10 cellular contexts compared by ENCODE assay signal in genomic region chr5:83474986-83475385, GRCh38. TPM values are rescaled to one million over a fixed set of nuclear protein-coding genes. Genes with fewer than 3 reads are reported as not detected.
DNase-seq lines count a peak whose midpoint lies in the region; ATAC-seq, FAIRE-seq and TF ChIP-seq lines count a peak whose summit lies in the region.
"Had no signal": no experiment of that assay in that cellular context is flagged by ENCODE, and none has a peak within 500 bp of the region (broad histone marks: within the 10 kb centered on the region; RNA-seq: fewer than 3 reads in every experiment).

No MANE protein-coding gene starts in this region.

- peaks cover 17% of the 10 kb centered on the region; the same call in 1 of the 2 replicates for H3K27me3 Mint-ChIP-seq in HFFc6 (ENCODE audit: insufficient read depth)

- H3K4me3 ChIP-seq in A549 = peak overlapping the region; percentile 56
- peak overlapping the region; percentile 61 for H3K4me3 ChIP-seq in bronchial epithelial cell (ENCODE audit: low read depth, low read length)
- H3K4me3 ChIP-seq in mononuclear cell (ENCODE audit: low read length) = peak overlapping the region; percentile 67

- H3K36me3 ChIP-seq in bronchial epithelial cell (ENCODE audit: control insufficient read depth, insufficient read depth, low read length) = no peaks in the 10 kb centered on the region

- CTCF ChIA-PET in A549 (lab: Yijun Ruan, JAX) (interaction anchor here (0.9 to 2.0 kb wide), 2 partner anchors 35 to 90 kb away, joined by 3 to 4 read pairs; no protein-coding TSS in a partner anchor), GM10248 (lab: Yijun Ruan, JAX) (interaction anchor here (0.7 to 1.4 kb wide), 6 partner anchors 10 to 1124 kb away, joined by 3 to 4 read pairs (median 3); no protein-coding TSS in a partner anchor)

- no peaks in the 10 kb centered on the region for H3K27me3 ChIP-seq in bronchial epithelial cell (ENCODE audit: control insufficient read depth, insufficient read depth, low read length)
- peaks cover 67% of the 10 kb centered on the region for H3K27me3 ChIP-seq in mononuclear cell (ENCODE audit: insufficient read depth, low read length)

- no peaks in the 10 kb centered on the region for H3K9me3 ChIP-seq in A549
- H3K9me3 ChIP-seq in mononuclear cell (ENCODE audit: low read depth, low read length) = no peaks in the 10 kb centered on the region

- FAIRE-seq in A549 (lab: Jason Lieb, UNC) = no peak
- FAIRE-seq in bronchial epithelial cell (lab: Jason Lieb, UNC) = no peak
- FAIRE-seq: HTR-8/SVneo had no signal

- no peaks in the 10 kb centered on the region for H3K9me3 Mint-ChIP-seq in HFFc6
- H3K9me3 Mint-ChIP-seq: activated CD8-positive, alpha-beta T cell treated with anti-CD3 and anti-CD28 coated beads for 36 hours had no signal

- H3K27ac Mint-ChIP-seq in HFFc6 = peak overlapping the region; percentile 96
- H3K27ac Mint-ChIP-seq: activated CD8-positive, alpha-beta T cell treated with anti-CD3 and anti-CD28 coated beads for 36 hours had no signal

- peaks cover 20% of the 10 kb centered on the region for H3K4me1 ChIP-seq in A549
- peaks cover 57% of the 10 kb centered on the region for H3K4me1 ChIP-seq in mononuclear cell (ENCODE audit: insufficient read depth, low read length)

- H3K4me2 ChIP-seq in A549 = peak overlapping the region; percentile 89

- DNase-seq in A549 (ENCODE audit: low read depth in 1 of 2, low spot score in 1 of 2) = no peak
- DNase-seq in HFFc6 = no peak
- no peak for DNase-seq in bronchial epithelial cell (ENCODE audit: low read depth)
- DNase-seq in GM10248 (ENCODE audit: extremely low spot score) = no peak

- H3K4me1 Mint-ChIP-seq in HFFc6 (ENCODE audit: low read depth) = peaks cover 54% of the 10 kb centered on the region

- ATAC-seq in A549 (no peak), GM18909 (IDR thresholded peaks at IDR 0.05; ENCODE audit: poor library complexity, unreplicated experiment) (no peak), GM19467 (IDR thresholded peaks at IDR 0.05; ENCODE audit: unreplicated experiment) (no peak), HG02981 (IDR thresholded peaks at IDR 0.05; ENCODE audit: unreplicated experiment) (no peak)

- peak overlapping the region; percentile 93 for H3K4me3 Mint-ChIP-seq in HFFc6

- no peaks in the 10 kb centered on the region for H3K36me3 Mint-ChIP-seq in HFFc6 (ENCODE audit: low read depth)

- POLR2A ChIA-PET in A549 (lab: Yijun Ruan, JAX) (no interaction called here), GM10248 (lab: Yijun Ruan, JAX) (no interaction called here)

- TF ChIP-seq CTCF in A549 (IDR thresholded peaks at IDR 0.05) = no peak
- no peak for TF ChIP-seq CTCF in HFFc6 (IDR thresholded peaks at IDR 0.05)
- no peak for TF ChIP-seq CTCF in bronchial epithelial cell (IDR thresholded peaks at IDR 0.05; ENCODE audit: insufficient read depth, low read length, severe bottlenecking)
- no peak for TF ChIP-seq CTCF in GM10248 (IDR thresholded peaks at IDR 0.05; ENCODE audit: control extremely low read depth, extremely low read depth, low read depth, missing control alignments)

- TF ChIP-seq RAD21 in A549 (conservative IDR thresholded peaks at IDR 0.05 in 1 of 2, IDR thresholded peaks at IDR 0.05 in 1 of 2) = no peak

- no peak for TF ChIP-seq POLR2A in A549 (IDR thresholded peaks at IDR 0.05; ENCODE audit: low read length)

- 17% methylated on average over 8 of the region's 8 CpGs for WGBS in A549 (ENCODE audit: missing lambda C conversion rate)

- TF ChIP-seq EP300 in A549 (IDR thresholded peaks at IDR 0.05) = no peak

- peak overlapping the region; percentile 78 to 85 for H3K27ac ChIP-seq in A549

TF ChIP-seq in A549, 52 proteins besides CTCF, POLR2A, EP300 and RAD21:
- TF ChIP-seq RNF2 (IDR thresholded peaks at IDR 0.05; ENCODE audit: borderline replicate concordance, low read depth) (peak; percentile 30; the same call in 1 of the 2 replicates), ZC3H11A (IDR thresholded peaks at IDR 0.05) (no peak), PBX3 (IDR thresholded peaks at IDR 0.05) (no peak)

RNA-seq across cellular contexts. Expression of gene VCAN, which starts 3.4 kb away (rescaled TPM):
- 42.0 and 47.8 TPM in 2 replicates for polyA plus RNA-seq in A549 (2011; rRNA removed)
- 1.9 and 2.5 TPM in 2 replicates for polyA plus RNA-seq in A549 (2012; cell fraction: cytosol; rRNA removed)
- 11.0 and 11.6 TPM in 2 replicates for polyA plus RNA-seq in A549 (2012; cell fraction: nucleus; rRNA removed)
- polyA plus RNA-seq in A549 (2017; fragmentation: RNase III; extraction: RNeasy Plus Mini Kit Qiagen cat#74134 plus additional on column Dnase treatment) = 20.1 to 26.0 TPM (median 21.1 TPM) in 3 replicates
- polyA minus RNA-seq in A549 (2011; rRNA and poly(A)+ RNA removed) = 104 and 116 TPM in 2 replicates
- 10 to 100 TPM; 18.8 to 25.5 (median 22.5) TPM for total RNA-seq in HFFc6 (2021; fragmentation: NEBNext Ultra II Directional; extraction: Animal tissue kit (Norgen Biotek cat#: 25700))
- 7.8 and 33.7 TPM in 2 replicates for total RNA-seq in bronchial epithelial cell
- 549 TPM for total RNA-seq in mononuclear cell
- total RNA-seq: activated CD8-positive, alpha-beta T cell treated with anti-CD3 and anti-CD28 coated beads for 36 hours had no signal

Comparison
In these comparisons a context has a peak if more than half of its experiments do, and no peak if none do; other contexts are left out.
1. RNA of gene VCAN, which starts 3.4 kb away (total RNA-seq): 549 TPM in mononuclear cell (single experiment); 7.8 to 33.7 TPM in bronchial epithelial cell and 18.8 to 25.5 TPM in HFFc6; every median in the first group is over 10 times any median in the second.
2. Peak in every context shown above with its lines, with median percentiles within 50 percentile points of each other: H3K4me3 ChIP-seq.